In genomic region chr9:85740821-85741111, GRCh38 we compare ENCODE assay signal across 1 cellular context.
TF ChIP-seq lines count a peak whose summit lies in the region.

No MANE protein-coding gene starts in this region.

TF ChIP-seq in GM12878, 131 proteins besides CTCF, POLR2A, EP300 and RAD21 (continued from another document):
- TF ChIP-seq, protein P1, sequence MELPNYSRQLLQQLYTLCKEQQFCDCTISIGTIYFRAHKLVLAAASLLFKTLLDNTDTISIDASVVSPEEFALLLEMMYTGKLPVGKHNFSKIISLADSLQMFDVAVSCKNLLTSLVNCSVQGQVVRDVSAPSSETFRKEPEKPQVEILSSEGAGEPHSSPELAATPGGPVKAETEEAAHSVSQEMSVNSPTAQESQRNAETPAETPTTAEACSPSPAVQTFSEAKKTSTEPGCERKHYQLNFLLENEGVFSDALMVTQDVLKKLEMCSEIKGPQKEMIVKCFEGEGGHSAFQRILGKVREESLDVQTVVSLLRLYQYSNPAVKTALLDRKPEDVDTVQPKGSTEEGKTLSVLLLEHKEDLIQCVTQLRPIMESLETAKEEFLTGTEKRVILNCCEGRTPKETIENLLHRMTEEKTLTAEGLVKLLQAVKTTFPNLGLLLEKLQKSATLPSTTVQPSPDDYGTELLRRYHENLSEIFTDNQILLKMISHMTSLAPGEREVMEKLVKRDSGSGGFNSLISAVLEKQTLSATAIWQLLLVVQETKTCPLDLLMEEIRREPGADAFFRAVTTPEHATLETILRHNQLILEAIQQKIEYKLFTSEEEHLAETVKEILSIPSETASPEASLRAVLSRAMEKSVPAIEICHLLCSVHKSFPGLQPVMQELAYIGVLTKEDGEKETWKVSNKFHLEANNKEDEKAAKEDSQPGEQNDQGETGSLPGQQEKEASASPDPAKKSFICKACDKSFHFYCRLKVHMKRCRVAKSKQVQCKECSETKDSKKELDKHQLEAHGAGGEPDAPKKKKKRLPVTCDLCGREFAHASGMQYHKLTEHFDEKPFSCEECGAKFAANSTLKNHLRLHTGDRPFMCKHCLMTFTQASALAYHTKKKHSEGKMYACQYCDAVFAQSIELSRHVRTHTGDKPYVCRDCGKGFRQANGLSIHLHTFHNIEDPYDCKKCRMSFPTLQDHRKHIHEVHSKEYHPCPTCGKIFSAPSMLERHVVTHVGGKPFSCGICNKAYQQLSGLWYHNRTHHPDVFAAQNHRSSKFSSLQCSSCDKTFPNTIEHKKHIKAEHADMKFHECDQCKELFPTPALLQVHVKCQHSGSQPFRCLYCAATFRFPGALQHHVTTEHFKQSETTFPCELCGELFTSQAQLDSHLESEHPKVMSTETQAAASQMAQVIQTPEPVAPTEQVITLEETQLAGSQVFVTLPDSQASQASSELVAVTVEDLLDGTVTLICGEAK (IDR thresholded peaks at IDR 0.05; ENCODE audit: borderline replicate concordance): peak; percentile 14; the same call in 1 of the 2 replicates
- 0 out of 2 replicates have a peak, but pooled peaks have one; percentile 30 for TF ChIP-seq SIN3A (IDR thresholded peaks at IDR 0.05; ENCODE audit: low read depth, low read length)
